In the genomic region with DNA sequence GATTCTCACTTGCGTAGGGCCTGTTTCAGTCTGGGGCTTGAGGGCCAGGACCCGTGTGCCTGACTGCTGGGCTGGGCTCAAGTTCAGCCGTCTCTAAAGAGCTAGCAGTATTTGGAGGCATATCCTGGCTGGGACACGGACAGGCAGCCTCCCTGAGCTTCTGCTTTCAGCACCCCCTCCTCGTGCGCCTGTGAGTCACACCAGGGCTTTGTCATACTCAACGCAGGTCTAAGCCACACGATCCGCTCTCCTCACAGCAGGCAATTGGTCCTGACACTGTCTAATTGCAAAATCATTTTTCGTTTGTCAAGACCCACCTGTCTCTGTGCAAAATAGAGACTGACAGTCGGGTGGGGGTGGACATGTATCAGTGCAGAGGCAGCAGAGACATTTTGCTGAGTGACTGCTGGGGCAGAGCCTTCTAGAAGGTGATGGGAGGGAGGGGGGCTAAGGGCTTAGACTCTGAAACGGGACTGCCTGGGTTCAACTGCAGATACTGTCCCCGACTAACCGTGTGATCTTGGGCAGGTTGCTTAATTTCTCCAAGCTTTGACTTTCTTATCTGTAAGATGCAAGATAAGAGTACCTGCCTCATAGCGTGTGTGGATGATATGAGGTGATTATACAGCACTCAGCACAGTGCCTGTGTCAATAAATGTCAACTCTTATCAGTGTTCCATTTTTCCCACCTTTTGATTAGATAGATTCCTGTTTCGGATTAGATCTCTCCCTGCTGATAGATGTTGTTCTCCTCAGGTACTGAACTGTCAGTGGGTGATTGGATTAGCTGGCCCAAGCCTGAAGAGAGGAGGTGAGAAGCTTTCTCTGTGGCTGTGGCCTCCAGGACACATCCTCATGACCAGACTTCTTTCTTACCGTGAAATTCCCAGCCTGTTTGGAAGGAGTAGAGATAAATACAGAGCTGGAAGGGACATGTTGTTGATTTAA, we compare ENCODE assay signal across 13 cellular contexts. TPM values are rescaled to one million over a fixed set of nuclear protein-coding genes. Genes with fewer than 3 reads are reported as not detected.
DNase-seq lines count a peak whose midpoint lies in the region; ATAC-seq lines count a peak whose summit lies in the region.
"Had no signal": no experiment of that assay in that cellular context is flagged by ENCODE, and none has a peak within 500 bp of the region (broad histone marks: within the 10 kb centered on the region; RNA-seq: fewer than 3 reads in every experiment).

No MANE protein-coding gene starts in this region.

- DNase-seq in EH (ENCODE audit: low read depth) (peak; percentile 10), M059J (ENCODE audit: low read depth) (peak; percentile 41), SIG-M5 treated with dmso at 0.1 percent for 504 hours (lab: John Stamatoyannopoulos, UW; ENCODE audit: unreplicated experiment) (peak; percentile 28), islet precursor cell (peak; percentile 80), retina (no peak)
- DNase-seq in stimulated activated CD8-positive, alpha-beta memory T cell treated with anti-CD3 and anti-CD28 coated beads, Interleukin-4, amount 100 ng/mL, for 48 hours, result no peak
- DNase-seq: CD4-positive, alpha-beta T cell; left ventricle myocardium inferior; NCI-H526; T-helper 1 cell had no signal

- no peak for ATAC-seq in GM19395 (IDR thresholded peaks at IDR 0.05; ENCODE audit: unreplicated experiment)
- no peak for ATAC-seq in HG02981 (IDR thresholded peaks at IDR 0.05; ENCODE audit: unreplicated experiment)

RNA-seq across cellular contexts. Expression of gene KCNA1, which starts 53.1 kb away (rescaled TPM):
- total RNA-seq in M059J (2014; rRNA removed; shearing (Covaris generic)), result not detected in 2 replicates
- total RNA-seq: activated T-helper 2 cell treated with anti-CD3 and anti-CD28 coated beads, Interferon-gamma antibody, Interleukin-2, Interleukin-4, amounts not matched to agents 10 μg/mL and 5 μg/mL and 100 μg/mL, durations not matched to agents 14 hours and 24 hours and 36 hours; CD4-positive, alpha-beta T cell; left ventricle myocardium inferior had no signal

Comparison
In these comparisons a context has a peak if more than half of its experiments do, and no peak if none do; other contexts are left out.
1. DNase-seq: peak in EH (single experiment), M059J (single experiment), SIG-M5 treated with dmso at 0.1 percent for 504 hours (single experiment) and islet precursor cell (single experiment); none in stimulated activated CD8-positive, alpha-beta memory T cell treated with anti-CD3 and anti-CD28 coated beads, Interleukin-4, amount 100 ng/mL, for 48 hours (single experiment) and retina (single experiment).